ENCODE assay signal across 1 cellular context in genomic region chr2:231985823-231986261, GRCh38.
TF ChIP-seq lines count a peak whose summit lies in the region.

No MANE protein-coding gene starts in this region.

TF ChIP-seq in K562, 482 proteins besides CTCF, POLR2A, EP300 and RAD21 (continued from another document):
- TF ChIP-seq HMBOX1 (IDR thresholded peaks at IDR 0.05) (peak; percentile 23; the same call in 1 of the 2 replicates), MTA2 (IDR thresholded peaks at IDR 0.05; ENCODE audit: low read depth) (no peak), PBX2 (CRISPR knock-in tag; IDR thresholded peaks at IDR 0.05; ENCODE audit: low read depth) (no peak), PBX2 (tag; conservative IDR thresholded peaks at IDR 0.05; ENCODE audit: low read depth) (peak; percentile 81), KDM5B (IDR thresholded peaks at IDR 0.05; ENCODE audit: insufficient replicate concordance, low read depth, low read length) (peak; percentile 52), RBFOX2 (IDR thresholded peaks at IDR 0.05; ENCODE audit: low read depth, low read length) (peak; percentile 71), ZNF280A (IDR thresholded peaks at IDR 0.05; ENCODE audit: low read depth, partially characterized antibody) (no peak)
